Comparison of ENCODE assay signal across 1 cellular context in genomic region chr1:203776636-203777035, GRCh38.
TF ChIP-seq lines count a peak whose summit lies in the region.

No MANE protein-coding gene starts in this region.

TF ChIP-seq in SK-N-SH, 30 proteins besides CTCF, POLR2A, EP300 and RAD21 (continued from another document):
- TF ChIP-seq FOXJ3 (CRISPR knock-in tag; IDR thresholded peaks at IDR 0.05) (no peak), FOXM1 (IDR thresholded peaks at IDR 0.05; ENCODE audit: low read depth) (no peak), RFX5 (IDR thresholded peaks at IDR 0.05; ENCODE audit: low read length) (0 out of 2 replicates have a peak, but pooled peaks have one; percentile 33)
